Comparison of ENCODE assay signal across 18 cellular contexts in the genomic region with DNA sequence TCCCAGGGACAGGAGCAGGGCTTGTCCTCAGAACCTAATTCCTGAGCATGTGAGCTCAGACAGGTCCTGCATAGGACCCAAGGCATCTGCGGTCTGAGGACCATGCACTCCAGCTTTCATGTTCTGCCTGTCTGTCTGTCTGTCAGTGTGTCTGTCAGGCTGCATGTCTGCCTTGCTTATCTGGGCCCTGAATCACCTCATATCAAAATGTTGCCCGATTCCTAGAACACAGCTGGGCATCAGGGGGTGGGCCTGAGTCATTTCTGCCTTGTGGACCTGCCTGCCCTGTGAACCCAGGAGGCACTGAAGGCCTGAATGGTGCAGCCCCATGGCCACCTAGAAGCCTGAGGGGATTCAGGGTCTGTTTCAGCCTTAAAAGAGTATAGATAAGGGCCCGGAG. TPM values are rescaled to one million over a fixed set of nuclear protein-coding genes. Genes with fewer than 3 reads are reported as not detected.
"Had no signal": no experiment of that assay in that cellular context is flagged by ENCODE, and none has a peak within 500 bp of the region (broad histone marks: within the 10 kb centered on the region; RNA-seq: fewer than 3 reads in every experiment).

No MANE protein-coding gene starts in this region.

- FAIRE-seq: frontal cortex, pancreas had no signal

- ATAC-seq: pancreas; sciatic nerve; stimulated activated naive CD8-positive, alpha-beta T cell treated with anti-CD3 and anti-CD28 coated beads, Interleukin-15, amount 100 ng/mL, for 72 hours; upper lobe of right lung had no signal

- H3K27me3 ChIP-seq: pancreas, upper lobe of right lung had no signal

- H3K4me1 ChIP-seq: pancreas, spleen, upper lobe of right lung had no signal

- H2AFZ ChIP-seq: neural progenitor cell had no signal

- H3K9me3 ChIP-seq: pancreas, spleen, upper lobe of right lung had no signal

- H3K27ac ChIP-seq: neural progenitor cell, pancreas, spleen, upper lobe of right lung had no signal

- H3K9ac ChIP-seq: neural progenitor cell had no signal

- H3K36me3 ChIP-seq: neural progenitor cell, pancreas, spleen, upper lobe of right lung had no signal

- DNase-seq: activated CD4-positive, alpha-beta T cell treated with anti-CD3 and anti-CD28 coated beads, Interleukin-2, amount 10 ng/mL, durations not matched to agents 7 days and 5 days; activated CD8-positive, alpha-beta memory T cell treated with anti-CD3 and anti-CD28 coated beads for 24 hours; activated naive CD8-positive, alpha-beta T cell treated with anti-CD3 and anti-CD28 coated beads for 36 hours; anterior cingulate cortex; dermis blood vessel endothelial cell; head of caudate nucleus; immature natural killer cell; naive B cell; spleen; stimulated activated naive CD8-positive, alpha-beta T cell treated with anti-CD3 and anti-CD28 coated beads, Interleukin-15, amount 100 ng/mL, for 72 hours; upper lobe of right lung had no signal

- H3K4me2 ChIP-seq: neural progenitor cell had no signal

- H3K4me3 ChIP-seq: lung, neural progenitor cell, pancreas, spleen, upper lobe of right lung had no signal

RNA-seq across cellular contexts. Expression of a gene that starts 22.1 kb away (rescaled TPM):
- total RNA-seq: activated CD4-positive, alpha-beta T cell treated with anti-CD3 and anti-CD28 coated beads, Interleukin-2, amount 10 ng/mL, durations not matched to agents 7 days and 5 days; activated naive CD8-positive, alpha-beta T cell treated with anti-CD3 and anti-CD28 coated beads for 36 hours; activated T-helper 1 cell treated with anti-CD3 and anti-CD28 coated beads, Interleukin-12 subunit alpha, Interleukin-12 subunit beta, Interleukin-2, Interleukin-4 antibody, amounts not matched to agents 30 ng/mL and 10 ng/mL and 1 ng/mL, durations not matched to agents 14 hours and 24 hours and 36 hours; mesothelial cell of epicardium had no signal
- polyA plus RNA-seq: immature natural killer cell had no signal
